In genomic region chr9:33110686-33111085, GRCh38 we compare ENCODE assay signal across 24 cellular contexts. TPM values are rescaled to one million over a fixed set of nuclear protein-coding genes. Genes with fewer than 3 reads are reported as not detected.
DNase-seq lines count a peak whose midpoint lies in the region; ATAC-seq and TF ChIP-seq lines count a peak whose summit lies in the region.
"Had no signal": no experiment of that assay in that cellular context is flagged by ENCODE, and none has a peak within 500 bp of the region (broad histone marks: within the 10 kb centered on the region; RNA-seq: fewer than 3 reads in every experiment).

No MANE protein-coding gene starts in this region.

- H3K4me3 Mint-ChIP-seq in natural killer cell treated with Interleukin-12 subunit alpha and Interleukin-12 subunit beta and Interleukin-15 and Interleukin-18, amount 100 ng/mL, for 72 hours = no peak overlapping the region
- no peak overlapping the region for H3K4me3 Mint-ChIP-seq in natural killer cell
- no peak overlapping the region for H3K4me3 Mint-ChIP-seq in endodermal cell
- H3K4me3 Mint-ChIP-seq: activated CD4-positive, alpha-beta T cell treated with anti-CD3 and anti-CD28 coated beads for 36 hours; activated naive CD4-positive, alpha-beta T cell treated with anti-CD3 and anti-CD28 coated beads for 36 hours had no signal

- H3K9ac ChIP-seq in endodermal cell (ENCODE audit: extremely low read depth, low read length, poor library complexity, severe bottlenecking) = no peak overlapping the region
- H3K9ac ChIP-seq: BLaER1 had no signal

- peak overlapping the region; percentile 55 to 59 for H3K27ac Mint-ChIP-seq in natural killer cell treated with Interleukin-12 subunit alpha and Interleukin-12 subunit beta and Interleukin-15 and Interleukin-18, amount 100 ng/mL, for 72 hours
- H3K27ac Mint-ChIP-seq in natural killer cell (peak overlapping the region in 1 of 2 donors; percentile 69), endodermal cell (peak overlapping the region; percentile 49)

- WGBS in endodermal cell (ENCODE audit: insufficient coverage in 1 of 2, insufficient read length in 1 of 2), 2 experiments = 91 to 94% methylated on average over 5 of the region's 5 CpGs

- H3K9me3 ChIP-seq in endodermal cell (ENCODE audit: control insufficient read depth, low read length) = no peaks in the 10 kb centered on the region
- H3K9me3 ChIP-seq: BLaER1, gastrocnemius medialis, tibial nerve had no signal

- H3K27me3 Mint-ChIP-seq in natural killer cell treated with Interleukin-12 subunit alpha and Interleukin-12 subunit beta and Interleukin-15 and Interleukin-18, amount 100 ng/mL, for 72 hours = no peaks in the 10 kb centered on the region
- H3K27me3 Mint-ChIP-seq in natural killer cell (ENCODE audit: low read depth in 2 of 2) (peaks cover 0 to 2% of the 10 kb centered on the region in 2 donors), endodermal cell (ENCODE audit: insufficient read depth) (no peaks in the 10 kb centered on the region)
- H3K27me3 Mint-ChIP-seq: activated CD4-positive, alpha-beta T cell treated with anti-CD3 and anti-CD28 coated beads for 36 hours had no signal

- peaks cover 34% of the 10 kb centered on the region for H3K36me3 ChIP-seq in endodermal cell (ENCODE audit: control insufficient read depth, insufficient read depth, low read length)

- H3K27ac ChIP-seq in RWPE1 = peak overlapping the region; percentile 22
- no peak overlapping the region for H3K27ac ChIP-seq in endodermal cell (ENCODE audit: low read depth, low read length)
- H3K27ac ChIP-seq: brain microvascular endothelial cell, dorsolateral prefrontal cortex, gastrocnemius medialis, tibial nerve had no signal

- no peaks in the 10 kb centered on the region for H3K9me3 Mint-ChIP-seq in natural killer cell treated with Interleukin-12 subunit alpha and Interleukin-12 subunit beta and Interleukin-15 and Interleukin-18, amount 100 ng/mL, for 72 hours
- H3K9me3 Mint-ChIP-seq in natural killer cell (no peaks in the 10 kb centered on the region), endodermal cell (no peaks in the 10 kb centered on the region)
- H3K9me3 Mint-ChIP-seq: activated naive CD4-positive, alpha-beta T cell treated with anti-CD3 and anti-CD28 coated beads for 36 hours had no signal

- H3K4me1 ChIP-seq in endodermal cell (ENCODE audit: control insufficient read depth, insufficient read depth, low read length) = peaks cover 4% of the 10 kb centered on the region

- no peak overlapping the region for H3K4me3 ChIP-seq in endodermal cell (ENCODE audit: low read length)
- H3K4me3 ChIP-seq: BLaER1, dorsolateral prefrontal cortex, gastrocnemius medialis, K562, tibial nerve had no signal

- CTCF ChIA-PET in RWPE1 (lab: Yijun Ruan, JAX) = no interaction called here

- no peaks in the 10 kb centered on the region for H3K27me3 ChIP-seq in endodermal cell (ENCODE audit: control insufficient read depth, insufficient read depth, low read length, poor library complexity, severe bottlenecking)
- H3K27me3 ChIP-seq: BLaER1, brain microvascular endothelial cell, dorsolateral prefrontal cortex, gastrocnemius medialis, tibial nerve had no signal

- DNase-seq in natural killer cell treated with Interleukin-12 subunit alpha and Interleukin-12 subunit beta and Interleukin-15 and Interleukin-18, amount 100 ng/mL, for 72 hours (ENCODE audit: low spot score) = no peak
- DNase-seq in natural killer cell (no peak), RWPE1 (ENCODE audit: low spot score) (no peak), endodermal cell (peak; percentile 35), ecto neural progenitor cell (ENCODE audit: low spot score) (no peak), GM19240 (ENCODE audit: insufficient read length, low spot score) (no peak), UCSD-AML1 (lab: John Stamatoyannopoulos, UW; ENCODE audit: unreplicated experiment) (no peak)
- DNase-seq: activated CD4-positive, alpha-beta T cell treated with anti-CD3 and anti-CD28 coated beads for 36 hours; activated naive CD4-positive, alpha-beta T cell treated with anti-CD3 and anti-CD28 coated beads for 36 hours; amygdala; brain microvascular endothelial cell; COR-L47; DMS79; dorsolateral prefrontal cortex; gastrocnemius medialis; NCI-H1092 treated with DMSO at 0.1 percent for 48 hours; NCI-H187 treated with DMSO at 0.1 percent for 48 hours; NCI-H510A treated with DMSO at 0.1 percent for 48 hours; right cardiac atrium; stimulated activated CD8-positive, alpha-beta memory T cell treated with anti-CD3 and anti-CD28 coated beads, Interleukin-4, amount 100 ng/mL, for 48 hours; T-helper 2 cell had no signal

- intact Hi-C loops in natural killer cell (cut with micrococcal nuclease) = loop anchor here (10.0 kb wide), 1 partner anchor 54 kb away; the partner anchor contains the start of gene B4GALT1

- ATAC-seq in natural killer cell treated with Interleukin-12 subunit alpha and Interleukin-12 subunit beta and Interleukin-15 and Interleukin-18, amount 100 ng/mL, for 72 hours = no peak
- ATAC-seq in natural killer cell = no peak
- ATAC-seq: gastrocnemius medialis, K562, right cardiac atrium had no signal

- H3K4me1 Mint-ChIP-seq in natural killer cell treated with Interleukin-12 subunit alpha and Interleukin-12 subunit beta and Interleukin-15 and Interleukin-18, amount 100 ng/mL, for 72 hours (ENCODE audit: low read depth in 2 of 2) = peaks cover 18 to 36% of the 10 kb centered on the region in 2 donors
- peaks cover 19 to 33% of the 10 kb centered on the region in 2 donors for H3K4me1 Mint-ChIP-seq in natural killer cell
- peaks cover 28% of the 10 kb centered on the region for H3K4me1 Mint-ChIP-seq in endodermal cell

- TF ChIP-seq CTCF in natural killer cell (IDR thresholded peaks at IDR 0.05) (no peak), RWPE1 (conservative IDR thresholded peaks at IDR 0.05; ENCODE audit: low read depth) (no peak), endodermal cell (conservative IDR thresholded peaks at IDR 0.05) (no peak)

- POLR2A ChIA-PET in RWPE1 (lab: Yijun Ruan, JAX; ENCODE audit: low non-redundant PET) = no interaction called here

- H3K36me3 Mint-ChIP-seq in natural killer cell treated with Interleukin-12 subunit alpha and Interleukin-12 subunit beta and Interleukin-15 and Interleukin-18, amount 100 ng/mL, for 72 hours = peaks cover 13% of the 10 kb centered on the region
- peaks cover 8% of the 10 kb centered on the region for H3K36me3 Mint-ChIP-seq in natural killer cell
- peaks cover 26% of the 10 kb centered on the region for H3K36me3 Mint-ChIP-seq in endodermal cell (ENCODE audit: low read depth)

RNA-seq across cellular contexts. Expression of gene SMU1, which starts 34.2 kb away (rescaled TPM):
- 10 to 100 TPM; 22.5 to 22.7 TPM for total RNA-seq in natural killer cell treated with Interleukin-12 subunit alpha and Interleukin-12 subunit beta and Interleukin-15 and Interleukin-18, amount 100 ng/mL, for 72 hours
- 10 to 100 TPM; 21.9 to 23.2 (median 22.1) TPM for total RNA-seq in natural killer cell
- total RNA-seq in endodermal cell = 10 to 100 TPM; 25.0 to 28.7 TPM
- 19.6 TPM for polyA plus RNA-seq in endodermal cell (2013, experiment 1 of 2)
- 18.3 TPM for polyA plus RNA-seq in endodermal cell (2013, experiment 2 of 2)

RNA-seq across cellular contexts. Expression of gene B4GALT1, which starts 56.5 kb away (rescaled TPM):
- 10 to 100 TPM; 51.4 to 90.6 TPM for total RNA-seq in natural killer cell treated with Interleukin-12 subunit alpha and Interleukin-12 subunit beta and Interleukin-15 and Interleukin-18, amount 100 ng/mL, for 72 hours
- total RNA-seq in natural killer cell (100 to 1,000 TPM; 122 to 143 (median 128) TPM), endodermal cell (10 to 100 TPM; 62.9 to 92.6 TPM)
- 29.4 TPM for polyA plus RNA-seq in endodermal cell (2013, experiment 1 of 2)
- polyA plus RNA-seq in endodermal cell (2013, experiment 2 of 2) = 31.1 TPM
